33 cellular contexts compared by ENCODE assay signal in the genomic region with DNA sequence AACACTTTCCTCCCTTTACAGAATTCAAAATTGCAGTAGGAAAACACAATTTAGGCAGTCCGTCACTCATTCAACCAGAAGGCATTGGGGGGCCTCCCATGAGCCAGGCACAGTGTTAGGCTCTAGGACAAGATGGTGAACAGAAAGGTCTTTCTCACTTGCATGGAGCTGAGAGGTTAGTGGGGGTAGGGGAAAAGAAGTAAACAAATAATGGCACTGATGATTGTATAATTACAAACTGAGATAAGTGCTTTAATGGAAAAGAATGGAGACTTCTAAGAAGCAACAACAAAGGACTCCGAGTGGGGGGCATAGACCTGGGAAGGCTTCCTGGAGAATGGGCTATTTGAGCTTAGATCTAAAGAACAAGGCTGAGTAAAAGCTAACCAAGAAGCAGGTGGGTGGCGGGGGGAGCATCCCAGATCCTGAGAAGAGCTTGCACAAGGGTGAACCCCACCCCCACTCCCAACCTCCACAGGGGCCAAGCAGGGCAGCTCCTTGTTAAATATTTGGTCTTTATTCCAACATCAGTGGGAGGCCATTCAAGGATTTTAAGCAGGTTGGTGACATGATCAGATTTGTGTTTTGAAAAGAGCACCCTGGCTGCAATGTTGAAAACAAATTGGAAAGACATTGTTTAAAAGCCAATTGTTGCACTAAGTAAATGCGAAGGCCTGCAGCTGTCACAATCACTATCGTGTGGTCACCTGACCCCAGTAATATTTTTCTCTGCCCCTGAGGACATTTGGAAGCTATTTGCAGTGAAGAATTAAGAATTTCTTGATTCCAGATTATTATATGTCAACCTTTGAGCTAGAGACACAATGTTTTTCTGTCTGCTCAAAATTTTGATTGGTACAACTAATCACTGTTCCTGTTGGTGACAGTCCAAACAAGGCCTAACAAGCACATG.
A peak's percentile ranks its signal among the peaks of the same experiment; 100 is the strongest.
DNase-seq lines count a peak whose midpoint lies in the region; ATAC-seq and TF ChIP-seq lines count a peak whose summit lies in the region.
"Had no signal": no experiment of that assay in that cellular context is flagged by ENCODE, and none has a peak within 500 bp of the region (broad histone marks: within the 10 kb centered on the region; RNA-seq: fewer than 3 reads in every experiment).

No MANE protein-coding gene starts in this region.

- DNase-seq in DND-41 (no peak), IMR-90 (no peak), WTC11 (ENCODE audit: low spot score) (peak; percentile 22), NCI-H2029 treated with DMSO at 0.1 percent for 48 hours (lab: John Stamatoyannopoulos, UW) (no peak)
- DNase-seq in stimulated activated CD4-positive, alpha-beta T cell treated with anti-CD3 and anti-CD28 coated beads, Interleukin-1b, Interleukin-23, amount 100 ng/mL, for 48 hours = no peak
- DNase-seq in stimulated activated naive B cell treated with anti-CD40 and anti-IgM and Interleukin-4, amounts not matched to agents 10 μg/mL and 1 μg/mL and 100 μg/mL, for 72 hours = no peak
- DNase-seq in activated T-cell treated with anti-CD3 and anti-CD28 coated beads, Interleukin-2, amount 50 U/mL, for 72 hours = no peak
- DNase-seq: activated CD4-positive, alpha-beta T cell treated with anti-CD3 and anti-CD28 coated beads for 1 hour; activated CD8-positive, alpha-beta T cell treated with anti-CD3 and anti-CD28 coated beads, Interleukin-2, amount 10 ng/mL, durations not matched to agents 7 days and 5 days; AML-193; CD4-positive, alpha-beta memory T cell; islet precursor cell; Kasumi-1; left ventricle myocardium superior; MV-4-11; NCI-H187 treated with DMSO at 0.1 percent for 48 hours; NCI-H2227 treated with DMSO at 0.1 percent for 48 hours; NCI-H82; OCI-M1; T-helper 17 cell; transverse colon had no signal

- CTCF ChIA-PET in IMR-90 (lab: Yijun Ruan, JAX) = no interaction called here
- CTCF ChIA-PET in WTC11 (lab: Charles Lee) = no interaction called here

- H3K18ac ChIP-seq in IMR-90 (ENCODE audit: low read depth, low read length) = no peak overlapping the region

- H2BK15ac ChIP-seq in IMR-90 (ENCODE audit: low read depth, low read length) = no peak overlapping the region

- H3K4me3 ChIP-seq in DND-41 (ENCODE audit: low read depth in 1 of 2, low read length in 2 of 2) (no peak overlapping the region), IMR-90 (ENCODE audit: insufficient read depth, low read depth, low read length) (no peak overlapping the region), iPS-20b (ENCODE audit: low read length) (0 out of 2 replicates have a peak overlapping the region, but pooled peaks have one; percentile 11)
- H3K4me3 ChIP-seq: A549, ascending aorta, cardiac muscle cell, coronary artery, esophagus muscularis mucosa, right atrium auricular region, transverse colon had no signal

- H4K5ac ChIP-seq in IMR-90 (ENCODE audit: low read depth, low read length) = no peak overlapping the region

- H3K79me2 ChIP-seq in DND-41 (ENCODE audit: insufficient read depth, low read length) = no peaks in the 10 kb centered on the region

- no peak for TF ChIP-seq POLR2A in IMR-90 (IDR thresholded peaks at IDR 0.05; ENCODE audit: low read depth, low read length)

- no peaks in the 10 kb centered on the region; the same call in 1 of the 2 replicates for H3K27me3 Mint-ChIP-seq in WTC11 (ENCODE audit: low read depth)
- no peaks in the 10 kb centered on the region for H3K27me3 Mint-ChIP-seq in stimulated activated naive B cell treated with anti-CD40 and anti-IgM and Interleukin-4, amounts not matched to agents 10 μg/mL and 1 μg/mL and 100 μg/mL, for 72 hours
- H3K27me3 Mint-ChIP-seq in activated T-cell treated with anti-CD3 and anti-CD28 coated beads, Interleukin-2, amount 50 U/mL, for 72 hours (ENCODE audit: low read depth) = peaks cover 19% of the 10 kb centered on the region

- no TSS peak for BruUV-seq in IMR-90 (replicated peaks; lab: Mats Ljungman, UMichigan)

- no peak overlapping the region for H4K8ac ChIP-seq in IMR-90 (ENCODE audit: low read depth in 2 of 2, low read length in 2 of 2)

- no peaks in the 10 kb centered on the region for H3K79me1 ChIP-seq in IMR-90 (ENCODE audit: low read depth in 1 of 2, low read length in 2 of 2)

- H2BK5ac ChIP-seq in IMR-90 (ENCODE audit: low read depth, low read length, poor library complexity, severe bottlenecking) = no peak overlapping the region

- no peak overlapping the region for H2AK5ac ChIP-seq in IMR-90 (ENCODE audit: low read depth, low read length)

- H3K9me3 Mint-ChIP-seq in WTC11 = peaks cover 15% of the 10 kb centered on the region
- H3K9me3 Mint-ChIP-seq in stimulated activated naive B cell treated with anti-CD40 and anti-IgM and Interleukin-4, amounts not matched to agents 10 μg/mL and 1 μg/mL and 100 μg/mL, for 72 hours = peaks cover 0 to 5% of the 10 kb centered on the region in 2 donors
- H3K9me3 Mint-ChIP-seq in activated T-cell treated with anti-CD3 and anti-CD28 coated beads, Interleukin-2, amount 50 U/mL, for 72 hours = peaks cover 5 to 6% of the 10 kb centered on the region in 2 donors

- H3K9ac ChIP-seq in DND-41 (ENCODE audit: low read depth, low read length) = no peak overlapping the region
- H3K9ac ChIP-seq in IMR-90 (ENCODE audit: low read depth, low read length) = no peak overlapping the region
- no peak overlapping the region for H3K9ac ChIP-seq in iPS-20b (ENCODE audit: low read depth, low read length)

- H3K4ac ChIP-seq in IMR-90 (ENCODE audit: low read depth, low read length) = 0 out of 2 replicates have a peak overlapping the region, but pooled peaks have one; percentile 35

- TF ChIP-seq CTCF in DND-41 (IDR thresholded peaks at IDR 0.05; ENCODE audit: borderline replicate concordance, extremely low read depth, low read length, poor library complexity, severe bottlenecking) (no peak), IMR-90 (conservative IDR thresholded peaks at IDR 0.05; ENCODE audit: low read depth, low read length) (no peak), WTC11 (IDR thresholded peaks at IDR 0.05) (no peak)

- H3K27ac ChIP-seq in DND-41 (ENCODE audit: low read length) = no peak overlapping the region
- H3K27ac ChIP-seq in IMR-90 (ENCODE audit: insufficient read depth, low read length) = no peak overlapping the region
- H3K27ac ChIP-seq in iPS-20b (ENCODE audit: low read length) = no peak overlapping the region
- H3K27ac ChIP-seq: A549, ascending aorta, cardiac muscle cell, coronary artery, esophagus muscularis mucosa, HL-60, right atrium auricular region, transverse colon had no signal

- H3K4me3 Mint-ChIP-seq in WTC11 = no peak overlapping the region
- H3K4me3 Mint-ChIP-seq in stimulated activated naive B cell treated with anti-CD40 and anti-IgM and Interleukin-4, amounts not matched to agents 10 μg/mL and 1 μg/mL and 100 μg/mL, for 72 hours = no peak overlapping the region
- H3K4me3 Mint-ChIP-seq in activated T-cell treated with anti-CD3 and anti-CD28 coated beads, Interleukin-2, amount 50 U/mL, for 72 hours = no peak overlapping the region
- H3K4me3 Mint-ChIP-seq: activated CD8-positive, alpha-beta T cell treated with anti-CD3 and anti-CD28 coated beads, Interleukin-2, amount 10 ng/mL, durations not matched to agents 7 days and 5 days; activated naive CD8-positive, alpha-beta T cell; CD4-positive, alpha-beta memory T cell; mesothelial cell of epicardium; natural killer cell treated with Interleukin-12 subunit alpha and Interleukin-12 subunit beta and Interleukin-15 and Interleukin-18, amount 100 ng/mL, for 72 hours; T-helper 17 cell had no signal

- ATAC-seq in DND-41 (ENCODE audit: insufficient read depth, low read depth) = no peak
- no peak for ATAC-seq in IMR-90 (ENCODE audit: low read depth)
- peak; percentile 90 for ATAC-seq in WTC11
- no peak for ATAC-seq in stimulated activated naive B cell treated with anti-CD40 and anti-IgM and Interleukin-4, amounts not matched to agents 10 μg/mL and 1 μg/mL and 100 μg/mL, for 72 hours (replicated peaks)
- no peak for ATAC-seq in activated T-cell treated with anti-CD3 and anti-CD28 coated beads, Interleukin-2, amount 50 U/mL, for 72 hours (replicated peaks in 1 of 2)
- ATAC-seq: activated CD8-positive, alpha-beta T cell treated with anti-CD3 and anti-CD28 coated beads, Interleukin-2, amount 10 ng/mL, durations not matched to agents 7 days and 5 days; HepG2; left ventricle myocardium superior; natural killer cell treated with Interleukin-12 subunit alpha and Interleukin-12 subunit beta and Interleukin-15 and Interleukin-18, amount 100 ng/mL, for 72 hours; T-helper 17 cell had no signal

- no peak overlapping the region for H3K14ac ChIP-seq in IMR-90 (replicated peaks; ENCODE audit: low read depth, low read length)

- H3K27me3 ChIP-seq in DND-41 (ENCODE audit: insufficient read depth, low read length, poor library complexity) (no peaks in the 10 kb centered on the region), IMR-90 (ENCODE audit: control insufficient read depth, insufficient read depth, low read length) (no peaks in the 10 kb centered on the region), iPS-20b (ENCODE audit: insufficient read depth, low read length) (no peaks in the 10 kb centered on the region)
- H3K27me3 ChIP-seq: ascending aorta, esophagus muscularis mucosa, right atrium auricular region, transverse colon had no signal

- no peak for TF ChIP-seq RAD21 in IMR-90 (IDR thresholded peaks at IDR 0.05; ENCODE audit: low read length)

- POLR2A ChIA-PET in IMR-90 (lab: Charles Lee; ENCODE audit: unreplicated experiment) (no interaction called here), WTC11 (lab: Charles Lee) (interaction anchor here (0.6 kb wide), 1 partner anchor 21 kb away, joined by 4 read pairs; no protein-coding TSS in a partner anchor)

- H3K9me3 ChIP-seq in DND-41 (ENCODE audit: insufficient read depth, low read length, severe bottlenecking) (no peaks in the 10 kb centered on the region), IMR-90 (ENCODE audit: control insufficient read depth, insufficient read depth, low read length) (no peaks in the 10 kb centered on the region), iPS-20b (ENCODE audit: insufficient read depth, low read depth, low read length) (peaks cover 5% of the 10 kb centered on the region)
- H3K9me3 ChIP-seq: ascending aorta, transverse colon had no signal

- intact Hi-C loops in IMR-90 (cut with micrococcal nuclease) = no loop called here

- no peak overlapping the region for H4K91ac ChIP-seq in IMR-90 (ENCODE audit: insufficient read depth, low read depth, low read length)

- peaks cover 14% of the 10 kb centered on the region for H3K4me1 Mint-ChIP-seq in WTC11
- no peaks in the 10 kb centered on the region for H3K4me1 Mint-ChIP-seq in stimulated activated naive B cell treated with anti-CD40 and anti-IgM and Interleukin-4, amounts not matched to agents 10 μg/mL and 1 μg/mL and 100 μg/mL, for 72 hours
- no peaks in the 10 kb centered on the region for H3K4me1 Mint-ChIP-seq in activated T-cell treated with anti-CD3 and anti-CD28 coated beads, Interleukin-2, amount 50 U/mL, for 72 hours (ENCODE audit: low read depth)
- H3K4me1 Mint-ChIP-seq: CD4-positive, alpha-beta memory T cell; mesothelial cell of epicardium; T-helper 17 cell had no signal

- H2BK20ac ChIP-seq in IMR-90 (ENCODE audit: low read depth, low read length) = no peak overlapping the region

- no peak overlapping the region for H2BK120ac ChIP-seq in IMR-90 (ENCODE audit: low read depth, low read length)

- H4K20me1 ChIP-seq in DND-41 (ENCODE audit: insufficient read depth, low read length) (no peaks in the 10 kb centered on the region), IMR-90 (ENCODE audit: insufficient read depth, low read length) (no peaks in the 10 kb centered on the region)

- no peaks in the 10 kb centered on the region for H3K4me1 ChIP-seq in DND-41 (ENCODE audit: insufficient read depth, low read length)
- peaks cover 1% of the 10 kb centered on the region; the same call in 1 of the 2 replicates for H3K4me1 ChIP-seq in IMR-90 (ENCODE audit: control insufficient read depth, insufficient read depth, low read length)
- H3K4me1 ChIP-seq in iPS-20b (ENCODE audit: insufficient read depth, low read length) = peaks cover 14% of the 10 kb centered on the region
- H3K4me1 ChIP-seq: ascending aorta, esophagus muscularis mucosa, right atrium auricular region, transverse colon had no signal

- H3K4me2 ChIP-seq in DND-41 (ENCODE audit: insufficient read depth, low read length) = no peak overlapping the region
- no peak overlapping the region for H3K4me2 ChIP-seq in IMR-90 (ENCODE audit: low read depth, low read length)
- H3K4me2 ChIP-seq: A549 had no signal

- H2AFZ ChIP-seq in DND-41 (ENCODE audit: low read depth, low read length) (peak overlapping the region; percentile 20; the same call in 1 of the 2 replicates), IMR-90 (replicated peaks; ENCODE audit: low read length, poor library complexity) (no peak overlapping the region)

- in situ Hi-C loops in IMR-90 (cut with MboI; ENCODE audit: low sequenced_read_pairs) = no loop called here

- H3K36me3 ChIP-seq in DND-41 (ENCODE audit: insufficient read depth, low read length) = no peaks in the 10 kb centered on the region
- H3K36me3 ChIP-seq in IMR-90 (ENCODE audit: control insufficient read depth, insufficient read depth, low read length) = no peaks in the 10 kb centered on the region
- H3K36me3 ChIP-seq in iPS-20b (ENCODE audit: insufficient read depth, low read depth, low read length) = no peaks in the 10 kb centered on the region
- H3K36me3 ChIP-seq: ascending aorta, cardiac muscle cell, esophagus muscularis mucosa, right atrium auricular region, transverse colon had no signal

- dilution Hi-C loops in IMR-90 (cut with HindIII; ENCODE audit: low sequenced_read_pairs, unreplicated experiment) = no loop called here

- WGBS in IMR-90 (ENCODE audit: extremely low coverage in 2 of 2, insufficient read length in 1 of 2), 2 experiments = 92% methylated on average over 2 of the region's 5 CpGs; no CpG with 5 or more reads in 1 of the 2 experiments

- no peak overlapping the region for H3K56ac ChIP-seq in IMR-90 (ENCODE audit: extremely low read depth, insufficient read depth, low read length)

- no peaks in the 10 kb centered on the region for H3K9me1 ChIP-seq in IMR-90 (ENCODE audit: insufficient read depth, low read length)

- no peak overlapping the region for H2AK9ac ChIP-seq in IMR-90 (replicated peaks; ENCODE audit: low read depth, low read length, poor library complexity)

- no peak overlapping the region for H3K23ac ChIP-seq in IMR-90 (ENCODE audit: low read depth, low read length)

- peaks cover 5% of the 10 kb centered on the region; the same call in 1 of the 2 replicates for H3K36me3 Mint-ChIP-seq in WTC11
- no peaks in the 10 kb centered on the region for H3K36me3 Mint-ChIP-seq in stimulated activated naive B cell treated with anti-CD40 and anti-IgM and Interleukin-4, amounts not matched to agents 10 μg/mL and 1 μg/mL and 100 μg/mL, for 72 hours
- H3K36me3 Mint-ChIP-seq in activated T-cell treated with anti-CD3 and anti-CD28 coated beads, Interleukin-2, amount 50 U/mL, for 72 hours (ENCODE audit: insufficient read depth in 2 of 2) = no peaks in the 10 kb centered on the region
- H3K36me3 Mint-ChIP-seq: CD4-positive, alpha-beta memory T cell; mesothelial cell of epicardium; natural killer cell treated with Interleukin-12 subunit alpha and Interleukin-12 subunit beta and Interleukin-15 and Interleukin-18, amount 100 ng/mL, for 72 hours had no signal

- no peak overlapping the region for H3K27ac Mint-ChIP-seq in WTC11
- H3K27ac Mint-ChIP-seq in stimulated activated naive B cell treated with anti-CD40 and anti-IgM and Interleukin-4, amounts not matched to agents 10 μg/mL and 1 μg/mL and 100 μg/mL, for 72 hours = no peak overlapping the region
- no peak overlapping the region for H3K27ac Mint-ChIP-seq in activated T-cell treated with anti-CD3 and anti-CD28 coated beads, Interleukin-2, amount 50 U/mL, for 72 hours
- H3K27ac Mint-ChIP-seq: activated CD8-positive, alpha-beta T cell treated with anti-CD3 and anti-CD28 coated beads, Interleukin-2, amount 10 ng/mL, durations not matched to agents 7 days and 5 days; activated naive CD8-positive, alpha-beta T cell; CD4-positive, alpha-beta memory T cell; mesothelial cell of epicardium; natural killer cell treated with Interleukin-12 subunit alpha and Interleukin-12 subunit beta and Interleukin-15 and Interleukin-18, amount 100 ng/mL, for 72 hours; T-helper 17 cell had no signal
